28 cellular contexts compared by ENCODE assay signal in the genomic region with DNA sequence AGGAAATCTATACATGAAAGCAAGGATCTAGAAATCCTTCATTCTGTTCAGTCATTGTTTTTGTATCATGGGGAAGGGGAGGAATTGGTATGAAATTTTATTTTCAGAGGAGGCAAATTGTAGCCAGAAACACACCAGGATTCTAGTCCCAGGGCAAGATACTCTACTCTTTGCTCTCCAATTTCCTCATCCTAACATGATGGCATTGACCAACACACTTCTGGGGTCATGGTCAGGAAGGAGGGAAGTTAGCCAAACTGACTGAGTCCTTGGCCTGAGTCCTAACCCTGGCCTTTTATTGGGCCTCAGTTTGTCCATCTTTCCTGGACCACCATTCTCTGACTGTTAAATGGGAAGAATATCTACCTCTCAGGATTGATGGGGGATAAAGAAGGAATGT.
DNase-seq lines count a peak whose midpoint lies in the region; ATAC-seq, FAIRE-seq and TF ChIP-seq lines count a peak whose summit lies in the region.
"Had no signal": no experiment of that assay in that cellular context is flagged by ENCODE, and none has a peak within 500 bp of the region (broad histone marks: within the 10 kb centered on the region; RNA-seq: fewer than 3 reads in every experiment).

No MANE protein-coding gene starts in this region.

- no peak overlapping the region for H3K27ac Mint-ChIP-seq in activated T-cell treated with anti-CD3 and anti-CD28 coated beads, Interleukin-2, amount 50 U/mL, for 72 hours
- H3K27ac Mint-ChIP-seq: CD4-positive, alpha-beta memory T cell; CD4-positive, CD25-positive, alpha-beta regulatory T cell had no signal

- CTCF ChIA-PET in HepG2 (lab: Yijun Ruan, JAX; ENCODE audit: low intra/inter-chr PET ratio, low total read pairs) (no interaction called here), A673 (lab: Charles Lee) (no interaction called here)

- H3K4me2 ChIP-seq in HepG2 (ENCODE audit: low read depth, low read length) (no peak overlapping the region), mesenchymal stem cell (ENCODE audit: low read length, poor library complexity, severe bottlenecking) (no peak overlapping the region)
- H3K4me2 ChIP-seq: A549, BLaER1 had no signal

- H2BK15ac ChIP-seq in mesenchymal stem cell (ENCODE audit: low read depth, poor library complexity, severe bottlenecking) = no peak overlapping the region

- H3K14ac ChIP-seq in mesenchymal stem cell (ENCODE audit: low read length in 2 of 2) = no peak overlapping the region

- H3K9me3 ChIP-seq in liver (ENCODE audit: control insufficient read depth in 4 of 4, low read length in 3 of 4) (no peaks in the 10 kb centered on the region), HepG2 (ENCODE audit: low read length) (no peaks in the 10 kb centered on the region), mesenchymal stem cell (ENCODE audit: control insufficient read depth, low read length) (no peaks in the 10 kb centered on the region), A673 (ENCODE audit: low read depth, low read length, poor library complexity, severe bottlenecking) (no peaks in the 10 kb centered on the region)
- H3K9me3 ChIP-seq: A549, BE2C, BLaER1 had no signal

- TF ChIP-seq CTCF in liver (IDR thresholded peaks at IDR 0.05; ENCODE audit: low read depth, low read length, missing input control) (no peak), HepG2 (CRISPR knock-in tag; IDR thresholded peaks at IDR 0.05) (no peak), A673 (conservative IDR thresholded peaks at IDR 0.05; ENCODE audit: low read depth, low read length) (no peak)

- no peak overlapping the region for H3K4me3 Mint-ChIP-seq in activated T-cell treated with anti-CD3 and anti-CD28 coated beads, Interleukin-2, amount 50 U/mL, for 72 hours
- H3K4me3 Mint-ChIP-seq: CD14-positive monocyte; CD4-positive, alpha-beta memory T cell; CD4-positive, CD25-positive, alpha-beta regulatory T cell; CD8-positive, alpha-beta memory T cell had no signal

- FAIRE-seq in HepG2 (lab: Jason Lieb, UNC) = no peak
- FAIRE-seq: A549, GM12892, GM18507 had no signal

- H3K27me3 Mint-ChIP-seq in activated T-cell treated with anti-CD3 and anti-CD28 coated beads, Interleukin-2, amount 50 U/mL, for 72 hours (ENCODE audit: low read depth) = peaks cover 61% of the 10 kb centered on the region
- H3K27me3 Mint-ChIP-seq: CD4-positive, CD25-positive, alpha-beta regulatory T cell had no signal

- no peaks in the 10 kb centered on the region for H4K20me1 ChIP-seq in HepG2 (ENCODE audit: insufficient read depth, low read length)
- H4K20me1 ChIP-seq: BLaER1 had no signal

- H3K79me2 ChIP-seq in HepG2 (ENCODE audit: insufficient read depth, low read length) = no peaks in the 10 kb centered on the region

- no peaks in the 10 kb centered on the region for H3K27me3 ChIP-seq in liver (ENCODE audit: control insufficient read depth in 4 of 4, insufficient read depth in 4 of 4, low read length in 3 of 4)
- no peaks in the 10 kb centered on the region for H3K27me3 ChIP-seq in HepG2 (ENCODE audit: control insufficient read depth in 1 of 2, insufficient read depth in 2 of 2, low read length in 2 of 2)
- no peaks in the 10 kb centered on the region for H3K27me3 ChIP-seq in mesenchymal stem cell (ENCODE audit: control insufficient read depth in 1 of 2, insufficient read depth in 1 of 2, low read length in 2 of 2)
- no peaks in the 10 kb centered on the region for H3K27me3 ChIP-seq in A673 (replicated peaks; ENCODE audit: insufficient read depth, low read depth, low read length, poor library complexity)
- H3K27me3 ChIP-seq: BLaER1 had no signal

- no peaks in the 10 kb centered on the region for H3K36me3 ChIP-seq in liver (ENCODE audit: control insufficient read depth in 4 of 4, insufficient read depth in 3 of 4, low read depth in 1 of 4, low read length in 3 of 4)
- H3K36me3 ChIP-seq in HepG2 (replicated peaks in 1 of 2; ENCODE audit: control insufficient read depth in 1 of 2, insufficient read depth in 2 of 2, low read length in 2 of 2) = no peaks in the 10 kb centered on the region
- H3K36me3 ChIP-seq in mesenchymal stem cell (ENCODE audit: control insufficient read depth in 1 of 2, insufficient read depth in 2 of 2, low read depth in 1 of 2, low read length in 2 of 2) = no peaks in the 10 kb centered on the region
- H3K36me3 ChIP-seq in A673 (ENCODE audit: insufficient read depth, low read length, poor library complexity, severe bottlenecking) = no peaks in the 10 kb centered on the region
- H3K36me3 ChIP-seq: BE2C, BLaER1 had no signal

- H3K36me3 Mint-ChIP-seq in activated T-cell treated with anti-CD3 and anti-CD28 coated beads, Interleukin-2, amount 50 U/mL, for 72 hours (ENCODE audit: insufficient read depth in 2 of 2) = no peaks in the 10 kb centered on the region
- H3K36me3 Mint-ChIP-seq: CD14-positive monocyte; CD4-positive, alpha-beta memory T cell; CD4-positive, CD25-positive, alpha-beta regulatory T cell; CD8-positive, alpha-beta memory T cell had no signal

- no peaks in the 10 kb centered on the region for H3K4me1 Mint-ChIP-seq in activated T-cell treated with anti-CD3 and anti-CD28 coated beads, Interleukin-2, amount 50 U/mL, for 72 hours (ENCODE audit: low read depth)
- H3K4me1 Mint-ChIP-seq: CD14-positive monocyte; CD4-positive, alpha-beta memory T cell; CD4-positive, CD25-positive, alpha-beta regulatory T cell; CD8-positive, alpha-beta memory T cell had no signal

- H2BK5ac ChIP-seq in mesenchymal stem cell (ENCODE audit: low read depth, low read length, poor library complexity, severe bottlenecking) = no peak overlapping the region

- H4K8ac ChIP-seq in mesenchymal stem cell (ENCODE audit: low read length) = no peak overlapping the region

- in situ Hi-C loops in HepG2 (cut with HindIII; ENCODE audit: extremely low pct_ligation_motif_present, low pct_unique_long_range_greater_than_20kb) = no loop called here

- H3K4ac ChIP-seq in mesenchymal stem cell (ENCODE audit: low read depth in 1 of 2, low read length in 2 of 2) = no peak overlapping the region

- H3K79me1 ChIP-seq in mesenchymal stem cell (replicated peaks; ENCODE audit: low read length, poor library complexity, severe bottlenecking) = peaks cover 2% of the 10 kb centered on the region

- H2BK12ac ChIP-seq in mesenchymal stem cell (ENCODE audit: low read length in 2 of 2) = no peak overlapping the region

- no peak for TF ChIP-seq POLR2A in HepG2 (IDR thresholded peaks at IDR 0.05; ENCODE audit: insufficient read depth in 1 of 2, low read depth in 2 of 2, low read length in 2 of 2)

- H3K4me1 ChIP-seq in liver (ENCODE audit: control insufficient read depth in 4 of 4, insufficient read depth in 4 of 4, low read length in 3 of 4) (peaks cover 6 to 39% (median 18%) of the 10 kb centered on the region in 4 donors), HepG2 (ENCODE audit: insufficient read depth, low read length) (peaks cover 9% of the 10 kb centered on the region), mesenchymal stem cell (ENCODE audit: control insufficient read depth, insufficient read depth, low read depth, low read length) (peaks cover 11% of the 10 kb centered on the region), A673 (ENCODE audit: insufficient read depth, low read length, poor library complexity, severe bottlenecking) (no peaks in the 10 kb centered on the region)
- H3K4me1 ChIP-seq: BE2C, BLaER1 had no signal

- H2BK120ac ChIP-seq in mesenchymal stem cell (ENCODE audit: low read depth, low read length) = no peak overlapping the region

- no peak overlapping the region for H4K91ac ChIP-seq in mesenchymal stem cell (ENCODE audit: low read length)

- intact Hi-C loops in HepG2 (cut with micrococcal nuclease; ENCODE audit: unreplicated experiment) (no loop called here), A673 (cut with micrococcal nuclease; ENCODE audit: unreplicated experiment) (no loop called here)

- ATAC-seq in HepG2 (no peak), left lobe of liver (peak; percentile 50), HG02678 (IDR thresholded peaks at IDR 0.05; ENCODE audit: unreplicated experiment) (no peak)
- ATAC-seq in activated T-cell treated with anti-CD3 and anti-CD28 coated beads, Interleukin-2, amount 50 U/mL, for 72 hours (replicated peaks in 1 of 2) = no peak
- ATAC-seq: A549, GM12878 had no signal

- H2AFZ ChIP-seq in HepG2 (ENCODE audit: low read length) (no peak overlapping the region), mesenchymal stem cell (ENCODE audit: low read depth, low read length) (no peak overlapping the region)

- TF ChIP-seq RAD21 in liver (IDR thresholded peaks at IDR 0.05) = peak in 1 of 2 donors; percentile 11
- no peak for TF ChIP-seq RAD21 in HepG2 (CRISPR knock-in tag; IDR thresholded peaks at IDR 0.05)

- no peak overlapping the region for H3K4me3 ChIP-seq in liver (ENCODE audit: low read depth in 1 of 3, low read length in 3 of 3)
- H3K4me3 ChIP-seq in HepG2 (replicated peaks in 1 of 3; ENCODE audit: insufficient read depth in 1 of 3, low read depth in 2 of 3, low read length in 3 of 3) = no peak overlapping the region
- no peak overlapping the region for H3K4me3 ChIP-seq in mesenchymal stem cell (ENCODE audit: insufficient read depth in 1 of 2, low read depth in 1 of 2, low read length in 2 of 2)
- no peak overlapping the region for H3K4me3 ChIP-seq in A673 (ENCODE audit: low read depth, low read length, poor library complexity, severe bottlenecking)
- H3K4me3 ChIP-seq: A549, BLaER1, GM12878 had no signal

- H3K9me3 Mint-ChIP-seq in activated T-cell treated with anti-CD3 and anti-CD28 coated beads, Interleukin-2, amount 50 U/mL, for 72 hours = no peaks in the 10 kb centered on the region
- H3K9me3 Mint-ChIP-seq: CD4-positive, alpha-beta memory T cell; CD8-positive, alpha-beta memory T cell had no signal

- BruUV-seq in HepG2 (replicated peaks; lab: Mats Ljungman, UMichigan) = no TSS peak
- BruUV-seq in A673 (replicated peaks; lab: Mats Ljungman, UMichigan) = no TSS peak

- no peak overlapping the region for H3K23ac ChIP-seq in mesenchymal stem cell (ENCODE audit: low read length in 2 of 2)

- H3K9ac ChIP-seq in liver (ENCODE audit: low read depth in 1 of 2, low read length in 2 of 2) = no peak overlapping the region
- no peak overlapping the region for H3K9ac ChIP-seq in HepG2 (ENCODE audit: insufficient read depth, low read depth, low read length)
- no peak overlapping the region for H3K9ac ChIP-seq in mesenchymal stem cell (ENCODE audit: low read length)
- H3K9ac ChIP-seq: BLaER1 had no signal

- POLR2A ChIA-PET in HepG2 (lab: Yijun Ruan, JAX) (no interaction called here), A673 (lab: Charles Lee; ENCODE audit: low non-redundant PET) (no interaction called here)

- no peak overlapping the region for H3K18ac ChIP-seq in mesenchymal stem cell (ENCODE audit: low read depth in 1 of 2, low read length in 2 of 2)

- no peak overlapping the region for H3K27ac ChIP-seq in liver (ENCODE audit: low read depth in 1 of 2, low read length in 2 of 2)
- no peak overlapping the region for H3K27ac ChIP-seq in HepG2 (ENCODE audit: extremely low read length, insufficient read depth, low read length)
- no peak overlapping the region for H3K27ac ChIP-seq in mesenchymal stem cell (ENCODE audit: low read length, poor library complexity, severe bottlenecking)
- H3K27ac ChIP-seq in A673 (ENCODE audit: low read depth, low read length, poor library complexity, severe bottlenecking) = no peak overlapping the region
- H3K27ac ChIP-seq: 22Rv1, A549, BLaER1 had no signal

- DNase-seq in HepG2 (ENCODE audit: low spot score) (no peak), left lobe of liver (ENCODE audit: low spot score) (peak; percentile 48), mesenchymal stem cell (no peak), A673 (ENCODE audit: low spot score) (no peak)
- no peak for DNase-seq in activated T-cell treated with anti-CD3 and anti-CD28 coated beads, Interleukin-2, amount 50 U/mL, for 72 hours
- DNase-seq: ACHN; BE2C; C1 segment of cervical spinal cord; CD4-positive, alpha-beta memory T cell; CD4-positive, CD25-positive, alpha-beta regulatory T cell; CD8-positive, alpha-beta memory T cell; COR-L47; DMS 273 treated with DMSO at 0.1 percent for 48 hours; DMS153; DMS53; DMS79; DND-41; EL; GDM1 had no signal

- TF ChIP-seq EP300 in HepG2 (IDR thresholded peaks at IDR 0.05; ENCODE audit: low read depth in 2 of 2, low read length in 2 of 2) (no peak), HepG2 (CRISPR knock-in tag; IDR thresholded peaks at IDR 0.05; ENCODE audit: borderline replicate concordance) (no peak)

- H2AK5ac ChIP-seq in mesenchymal stem cell (ENCODE audit: low read length, severe bottlenecking) = peak overlapping the region; percentile 97
